In genomic region chr12:28313631-28314030, GRCh38 we compare ENCODE assay signal across 11 cellular contexts.
A peak's percentile ranks its signal among the peaks of the same experiment; 100 is the strongest.
DNase-seq lines count a peak whose midpoint lies in the region; ATAC-seq, FAIRE-seq and TF ChIP-seq lines count a peak whose summit lies in the region.
"Had no signal": no experiment of that assay in that cellular context is flagged by ENCODE, and none has a peak within 500 bp of the region (broad histone marks: within the 10 kb centered on the region; RNA-seq: fewer than 3 reads in every experiment).

No MANE protein-coding gene starts in this region.

- no peak overlapping the region for H3K27ac ChIP-seq in keratinocyte (ENCODE audit: control insufficient read depth, insufficient read depth, low read length)

- dilution Hi-C loops in keratinocyte (cut with MboI; ENCODE audit: extremely low pct_ligation_motif_present, low sequenced_read_pairs), result no loop called here

- DNase-seq in Calu3 (peak; percentile 1), HTR-8/SVneo (ENCODE audit: insufficient read length, low spot score) (peak; percentile 2), astrocyte of the spinal cord (ENCODE audit: low read depth, low spot score) (peak; percentile 42), keratinocyte (ENCODE audit: low read depth, low spot score) (no peak), NCI-H2196 (lab: John Stamatoyannopoulos, UW; ENCODE audit: unreplicated experiment) (no peak), ecto neural progenitor cell (ENCODE audit: low spot score) (no peak)
- DNase-seq: cerebellar nuclear complex, MG63, midbrain had no signal

- CTCF ChIA-PET in Calu3 (lab: Charles Lee), result no interaction called here

- in situ Hi-C loops in astrocyte of the spinal cord (cut with HindIII; ENCODE audit: low sequenced_read_pairs), result no loop called here

- H3K4me2 ChIP-seq in keratinocyte (ENCODE audit: control insufficient read depth, extremely low read depth, insufficient read depth, low read depth, low read length), result peak overlapping the region; percentile 34

- no peak overlapping the region for H3K27ac Mint-ChIP-seq in Calu3 (ENCODE audit: unreplicated experiment)

- peak; percentile 79 for FAIRE-seq in HTR-8/SVneo (lab: Jason Lieb, UNC)
- peak; percentile 80 for FAIRE-seq in keratinocyte (lab: Jason Lieb, UNC)

- no peaks in the 10 kb centered on the region for H3K27me3 Mint-ChIP-seq in Calu3 (ENCODE audit: unreplicated experiment)

- H3K9ac ChIP-seq in keratinocyte (ENCODE audit: control insufficient read depth, extremely low read depth, insufficient read depth, low read length), result no peak overlapping the region

- H3K9me3 Mint-ChIP-seq in Calu3 (ENCODE audit: low read depth, unreplicated experiment), result peaks cover 4% of the 10 kb centered on the region

- H3K9me1 ChIP-seq in keratinocyte (ENCODE audit: control insufficient read depth, extremely low read depth, insufficient read depth, low read length), result no peaks in the 10 kb centered on the region

- no peaks in the 10 kb centered on the region for H3K79me2 ChIP-seq in keratinocyte (ENCODE audit: control insufficient read depth, insufficient read depth, low read length)

- no peaks in the 10 kb centered on the region for H3K36me3 Mint-ChIP-seq in Calu3 (ENCODE audit: insufficient read depth, unreplicated experiment)

- ATAC-seq in HG02763 (IDR thresholded peaks at IDR 0.05; ENCODE audit: unreplicated experiment), result no peak
- no peak for ATAC-seq in GM18858 (IDR thresholded peaks at IDR 0.05; ENCODE audit: unreplicated experiment)

- no TSS peak for BruUV-seq in Calu3 (replicated peaks; lab: Mats Ljungman, UMichigan)

- peaks cover 7% of the 10 kb centered on the region for H3K4me1 ChIP-seq in keratinocyte (ENCODE audit: control insufficient read depth, extremely low read depth, insufficient read depth, low read length)

- no peaks in the 10 kb centered on the region for H4K20me1 ChIP-seq in keratinocyte (ENCODE audit: control insufficient read depth, extremely low read depth, insufficient read depth, low read length)

- no peaks in the 10 kb centered on the region for H3K36me3 ChIP-seq in keratinocyte (ENCODE audit: control insufficient read depth in 2 of 2, extremely low read depth in 1 of 2, insufficient read depth in 2 of 2, low read length in 2 of 2)
- H3K36me3 ChIP-seq: MG63 had no signal

- TF ChIP-seq CTCF in Calu3 (IDR thresholded peaks at IDR 0.05; ENCODE audit: unreplicated experiment) (no peak), astrocyte of the spinal cord (IDR thresholded peaks at IDR 0.05; ENCODE audit: low read depth, low read length) (no peak), keratinocyte (optimal IDR thresholded peaks at IDR 0.05 in 1 of 3, IDR thresholded peaks at IDR 0.05 in 1 of 3, conservative IDR thresholded peaks at IDR 0.05 in 1 of 3; ENCODE audit: extremely low read depth in 1 of 3, insufficient read depth in 2 of 3, low read length in 3 of 3) (no peak)

- H3K4me3 ChIP-seq in astrocyte of the spinal cord (ENCODE audit: low read depth, low read length), result no peak overlapping the region
- H3K4me3 ChIP-seq in keratinocyte (ENCODE audit: control insufficient read depth in 2 of 3, extremely low read depth in 1 of 3, insufficient read depth in 2 of 3, low read depth in 1 of 3, low read length in 3 of 3), result no peak overlapping the region
- H3K4me3 ChIP-seq: MG63 had no signal

- H2AFZ ChIP-seq in keratinocyte (ENCODE audit: control insufficient read depth, low read length), result no peak overlapping the region

- H3K4me3 Mint-ChIP-seq in Calu3 (ENCODE audit: low read depth, unreplicated experiment), result no peak overlapping the region

- H3K9me3 ChIP-seq in keratinocyte (ENCODE audit: control insufficient read depth, low read depth, low read length), result no peaks in the 10 kb centered on the region

- H3K4me1 Mint-ChIP-seq in Calu3 (ENCODE audit: low read depth, unreplicated experiment), result no peaks in the 10 kb centered on the region

- H3K27me3 ChIP-seq in keratinocyte (ENCODE audit: control insufficient read depth, extremely low read depth, insufficient read depth, low read length), result no peaks in the 10 kb centered on the region
- H3K27me3 ChIP-seq: MG63 had no signal

- intact Hi-C loops in Calu3 (cut with micrococcal nuclease; ENCODE audit: unreplicated experiment), result no loop called here

Comparison
In these comparisons a context has a peak if more than half of its experiments do, and no peak if none do; other contexts are left out.
1. DNase-seq: peak in Calu3 (single experiment), HTR-8/SVneo (single experiment) and astrocyte of the spinal cord (single experiment); none in keratinocyte (single experiment), NCI-H2196 (single experiment) and ecto neural progenitor cell (single experiment).